ENCODE assay signal across 1 cellular context in genomic region chrX:136496359-136496767, GRCh38.
TF ChIP-seq lines count a peak whose summit lies in the region.

No MANE protein-coding gene starts in this region.

TF ChIP-seq in K562, 482 proteins besides CTCF, POLR2A, EP300 and RAD21 (continued from another document):
- no peak for TF ChIP-seq THRB (CRISPR knock-in tag; conservative IDR thresholded peaks at IDR 0.05)
